Comparison of ENCODE assay signal across 10 cellular contexts in the genomic region with DNA sequence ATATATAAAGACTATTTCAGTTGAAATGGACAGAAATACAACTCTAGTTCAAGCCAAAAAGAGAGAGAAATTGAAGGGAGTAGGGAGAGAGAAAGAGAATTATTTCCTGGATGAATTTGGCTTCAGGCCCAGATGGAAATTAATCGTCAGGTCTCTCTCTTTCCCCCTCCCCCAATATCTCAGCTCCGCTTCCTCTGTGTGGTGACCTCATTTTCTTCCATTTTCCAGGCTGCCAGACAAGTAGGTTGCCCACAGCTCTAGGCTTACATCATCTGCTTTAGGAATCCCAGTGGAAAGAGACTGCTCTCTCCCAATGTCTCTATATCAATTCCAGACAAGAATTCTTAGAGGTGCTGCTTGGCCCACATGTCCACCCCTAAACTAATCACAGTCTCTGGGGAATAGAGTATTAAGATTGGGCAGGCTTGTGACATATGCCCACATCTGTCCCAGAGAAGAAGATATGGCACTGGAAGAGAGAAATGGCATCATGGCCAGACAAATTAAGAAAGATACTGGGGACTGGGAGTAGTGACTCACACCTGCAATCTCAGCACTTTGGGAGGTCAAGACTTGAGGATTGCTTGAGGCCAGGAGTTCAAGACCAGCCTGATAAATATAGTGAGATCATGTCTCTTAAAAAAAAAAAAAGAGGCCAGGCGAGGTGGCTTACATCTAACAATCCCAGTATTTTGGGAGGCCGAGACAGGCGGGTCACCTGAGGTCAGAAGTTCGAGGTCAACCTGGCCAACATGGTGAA. TPM values are rescaled to one million over a fixed set of nuclear protein-coding genes. Genes with fewer than 3 reads are reported as not detected.
DNase-seq lines count a peak whose midpoint lies in the region; ATAC-seq and TF ChIP-seq lines count a peak whose summit lies in the region.
"Had no signal": no experiment of that assay in that cellular context is flagged by ENCODE, and none has a peak within 500 bp of the region (broad histone marks: within the 10 kb centered on the region; RNA-seq: fewer than 3 reads in every experiment).

No MANE protein-coding gene starts in this region.

- H3K9ac ChIP-seq in SK-N-SH: no peak overlapping the region; the same call in 1 of the 2 replicates

- TF ChIP-seq CTCF in SK-N-SH (IDR thresholded peaks at IDR 0.05): no peak
- TF ChIP-seq CTCF in GM10248 (IDR thresholded peaks at IDR 0.05; ENCODE audit: control extremely low read depth, extremely low read depth, low read depth, missing control alignments): no peak

- DNase-seq in Caki2 (ENCODE audit: low read depth): peak; percentile 56
- DNase-seq in NCI-H1417 (lab: John Stamatoyannopoulos, UW): peak in 2 of 3 experiments; percentile 59 to 83
- peak; percentile 63 for DNase-seq in SK-N-SH
- peak; percentile 70 for DNase-seq in iris pigment epithelial cell (ENCODE audit: low read depth)
- no peak for DNase-seq in posterior cingulate gyrus
- DNase-seq in NCI-H526 treated with DMSO at 0.1 percent for 48 hours (lab: John Stamatoyannopoulos, UW): no peak
- DNase-seq in GM10248 (ENCODE audit: extremely low spot score): no peak
- DNase-seq: anterior cingulate cortex, uterus had no signal

- TF ChIP-seq RAD21 in SK-N-SH (IDR thresholded peaks at IDR 0.05; ENCODE audit: low read length): no peak

- 0 out of 4 replicates have a peak, but pooled peaks of 1 of the 2 experiments have one; percentile 2 for TF ChIP-seq EP300 in SK-N-SH (IDR thresholded peaks at IDR 0.05; ENCODE audit: borderline replicate concordance in 1 of 2, low read depth in 1 of 2, low read length in 1 of 2)

- H3K9me2 ChIP-seq in SK-N-SH: no peaks in the 10 kb centered on the region

- peaks cover 4 to 6% of the 10 kb centered on the region in 2 experiments; a peak in 3 of 4 replicates for H3K4me1 ChIP-seq in SK-N-SH (ENCODE audit: control insufficient read depth in 1 of 2, insufficient read depth in 2 of 2, low read depth in 1 of 2, low read length in 1 of 2)
- H3K4me1 ChIP-seq: uterus had no signal

- in situ Hi-C loops in Caki2 (cut with HindIII; ENCODE audit: low pct_unique_long_range_greater_than_20kb, low sequenced_read_pairs): no loop called here

- no peaks in the 10 kb centered on the region for H3K79me2 ChIP-seq in SK-N-SH (ENCODE audit: insufficient read depth)

- H3F3A ChIP-seq in SK-N-SH (replicated peaks; ENCODE audit: insufficient read depth): peaks cover 19% of the 10 kb centered on the region

- CTCF ChIA-PET in SK-N-SH (lab: Yijun Ruan, JAX) (interaction anchor here (0.9 kb wide), 1 partner anchor 51 kb away, joined by 3 read pairs; no protein-coding TSS in a partner anchor), GM10248 (lab: Yijun Ruan, JAX) (no interaction called here)

- H4K20me1 ChIP-seq in SK-N-SH (ENCODE audit: insufficient read depth): no peaks in the 10 kb centered on the region

- intact Hi-C loops in posterior cingulate gyrus (cut with DNase I): no loop called here

- H3K4me2 ChIP-seq in SK-N-SH: peak overlapping the region; percentile 17; the same call in 1 of the 2 replicates

- ATAC-seq in HG02571 (IDR thresholded peaks at IDR 0.05; ENCODE audit: unreplicated experiment): no peak

- H3K36me3 ChIP-seq in SK-N-SH (replicated peaks in 1 of 2; ENCODE audit: control insufficient read depth in 1 of 2, insufficient read depth in 2 of 2, low read length in 1 of 2): no peaks in the 10 kb centered on the region
- H3K36me3 ChIP-seq: uterus had no signal

- H3K27ac ChIP-seq in SK-N-SH (ENCODE audit: low read depth in 2 of 2, low read length in 1 of 2): peak overlapping the region; percentile 47 to 80
- H3K27ac ChIP-seq: uterus had no signal

- POLR2A ChIA-PET in SK-N-SH (lab: Yijun Ruan, JAX) (no interaction called here), GM10248 (lab: Yijun Ruan, JAX) (no interaction called here)

- H3K9me3 ChIP-seq in SK-N-SH: no peaks in the 10 kb centered on the region; the same call in 1 of the 2 replicates
- H3K9me3 ChIP-seq: uterus had no signal

- no peak overlapping the region for H3K4me3 ChIP-seq in SK-N-SH (ENCODE audit: low read depth in 2 of 2, low read length in 1 of 2)
- H3K4me3 ChIP-seq: uterus had no signal

- H3K27me3 ChIP-seq in SK-N-SH (ENCODE audit: insufficient read depth): no peaks in the 10 kb centered on the region
- H3K27me3 ChIP-seq: uterus had no signal

- peak overlapping the region; percentile 90 for H2AFZ ChIP-seq in SK-N-SH (ENCODE audit: low read depth)

- WGBS in SK-N-SH (ENCODE audit: low lambda C conversion rate): 69% methylated on average over 6 of the region's 6 CpGs

TF ChIP-seq in SK-N-SH, 30 proteins besides CTCF, POLR2A, EP300 and RAD21:
- TF ChIP-seq POLR2AphosphoS5 (IDR thresholded peaks at IDR 0.05; ENCODE audit: low read depth, low read length): no peak
- TF ChIP-seq TCF12 (IDR thresholded peaks at IDR 0.05): peak; percentile 34; the same call in 1 of the 2 replicates
- TF ChIP-seq NFIC (IDR thresholded peaks at IDR 0.05; ENCODE audit: borderline replicate concordance): peak; percentile 51; the same call in 1 of the 2 replicates
- TF ChIP-seq, protein P1, sequence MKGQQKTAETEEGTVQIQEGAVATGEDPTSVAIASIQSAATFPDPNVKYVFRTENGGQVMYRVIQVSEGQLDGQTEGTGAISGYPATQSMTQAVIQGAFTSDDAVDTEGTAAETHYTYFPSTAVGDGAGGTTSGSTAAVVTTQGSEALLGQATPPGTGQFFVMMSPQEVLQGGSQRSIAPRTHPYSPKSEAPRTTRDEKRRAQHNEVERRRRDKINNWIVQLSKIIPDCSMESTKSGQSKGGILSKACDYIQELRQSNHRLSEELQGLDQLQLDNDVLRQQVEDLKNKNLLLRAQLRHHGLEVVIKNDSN (IDR thresholded peaks at IDR 0.05; ENCODE audit: borderline replicate concordance, low read depth): 0 out of 2 replicates have a peak, but pooled peaks have one; percentile 14
- no peak for TF ChIP-seq IRF3 (IDR thresholded peaks at IDR 0.05; ENCODE audit: low read depth, low read length)
- no peak for TF ChIP-seq JUND (IDR thresholded peaks at IDR 0.05)
- peak; percentile 59 for TF ChIP-seq CHD2 (IDR thresholded peaks at IDR 0.05; ENCODE audit: low read length, partially characterized antibody)

RNA-seq across cellular contexts. Expression of gene CFAP36, which starts 37.2 kb away (rescaled TPM):
- total RNA-seq in Caki2 (2014; rRNA removed; shearing (Covaris generic); ENCODE audit: low replicate concordance): 55.3 and 80.4 TPM in 2 replicates
- 13.5 and 18.7 TPM in 2 replicates for polyA plus RNA-seq in SK-N-SH (2012; rRNA removed)
- polyA plus RNA-seq in SK-N-SH (2012; cell fraction: cytosol; rRNA removed): 23.3 and 32.9 TPM in 2 replicates
- polyA plus RNA-seq in SK-N-SH (2012; cell fraction: nucleus; rRNA removed): 9.9 and 17.5 TPM in 2 replicates

Comparison
In these comparisons a context has a peak if more than half of its experiments do, and no peak if none do; other contexts are left out.
1. DNase-seq: peak in Caki2 (single experiment), NCI-H1417 (2 of 3), SK-N-SH (single experiment) and iris pigment epithelial cell (single experiment); none in posterior cingulate gyrus (0 of 10), NCI-H526 treated with DMSO at 0.1 percent for 48 hours (single experiment) and GM10248 (single experiment).